Comparison of ENCODE assay signal across 1 cellular context in the genomic region with DNA sequence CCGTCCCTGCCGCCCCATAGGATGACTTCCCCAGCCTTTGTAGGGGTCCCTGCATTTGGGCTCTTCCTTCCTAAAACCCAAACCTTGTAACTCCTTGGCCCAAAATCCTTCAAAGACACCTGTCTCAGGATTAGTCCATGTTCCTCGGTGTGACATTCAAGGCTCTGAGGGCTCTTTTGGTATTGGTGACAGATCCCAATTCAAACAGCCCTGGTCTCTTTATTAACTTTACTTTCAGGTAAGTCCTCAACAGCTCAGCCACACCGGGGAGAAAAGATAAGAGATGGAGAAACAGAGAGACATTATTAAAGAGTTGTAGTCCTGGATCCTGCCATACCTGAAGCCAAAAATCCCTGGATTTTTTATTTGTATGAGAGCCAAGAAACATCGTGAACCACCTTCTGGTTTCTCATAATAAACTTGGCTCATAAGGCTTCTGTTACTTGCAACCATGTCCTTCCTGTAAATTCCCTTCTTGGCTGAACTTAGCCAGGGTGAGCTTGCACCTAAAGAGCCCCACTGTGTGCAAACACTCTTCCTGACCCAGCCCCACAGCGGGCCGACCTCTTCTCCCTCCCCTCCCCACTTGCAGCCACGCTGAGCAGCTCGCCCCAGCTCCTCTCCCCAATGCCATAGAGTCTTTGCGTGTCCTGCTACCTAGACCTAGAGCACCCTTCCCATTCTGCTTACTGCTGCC.
A peak's percentile ranks its signal among the peaks of the same experiment; 100 is the strongest.
TF ChIP-seq lines count a peak whose summit lies in the region.

No MANE protein-coding gene starts in this region.

TF ChIP-seq in GM12878, 131 proteins besides CTCF, POLR2A, EP300 and RAD21:
- TF ChIP-seq POLR2AphosphoS5 (IDR thresholded peaks at IDR 0.05; ENCODE audit: low read length) (peak; percentile 35; the same call in 1 of the 2 replicates), RB1 (IDR thresholded peaks at IDR 0.05; ENCODE audit: borderline replicate concordance) (no peak)
